In the genomic region with DNA sequence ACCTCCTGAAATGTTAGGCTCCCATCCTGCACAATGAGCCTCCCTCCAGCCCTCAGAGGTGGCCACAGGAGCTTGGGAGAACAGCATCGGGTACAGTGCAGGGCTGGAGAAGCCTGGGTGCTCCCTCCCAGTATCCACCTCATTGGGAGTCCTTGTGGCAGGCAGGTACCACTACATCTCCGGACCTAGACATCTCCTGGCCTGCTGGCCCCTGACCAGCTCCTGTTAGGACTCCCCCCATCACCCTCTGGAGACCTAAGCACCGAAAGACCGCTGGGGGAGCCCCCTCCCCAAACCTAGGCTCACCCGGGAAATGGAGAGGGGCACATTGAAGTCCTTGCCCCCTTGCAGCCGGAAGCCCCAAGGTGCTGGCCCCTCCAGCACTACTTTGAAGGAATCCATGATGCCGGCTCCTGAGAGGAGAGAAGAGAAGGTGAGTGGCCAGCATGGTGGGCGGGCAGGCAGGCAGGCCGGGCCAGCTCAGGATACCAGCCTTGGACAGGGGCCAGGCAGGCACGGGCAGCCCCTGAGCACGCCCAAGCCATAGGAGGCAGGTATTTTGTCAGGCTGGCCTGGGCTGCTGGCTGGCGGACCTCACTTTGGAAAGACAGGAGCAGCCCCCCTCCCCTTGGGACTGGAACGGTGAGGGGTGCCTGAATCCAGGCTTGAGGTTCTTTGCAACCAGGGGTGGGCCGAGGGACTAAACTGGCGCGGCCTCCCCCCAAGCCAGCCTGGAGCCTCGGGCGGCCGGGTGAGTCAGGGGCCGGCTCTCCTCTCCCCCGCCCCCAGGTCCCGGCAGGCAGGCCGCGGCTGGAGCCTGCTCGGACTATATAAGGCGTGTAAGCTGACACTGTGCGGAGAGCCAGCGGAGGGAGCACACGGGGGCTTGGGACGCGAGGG, we compare ENCODE assay signal across 8 cellular contexts. TPM values are rescaled to one million over a fixed set of nuclear protein-coding genes. Genes with fewer than 3 reads are reported as not detected.
DNase-seq lines count a peak whose midpoint lies in the region; ATAC-seq, FAIRE-seq and TF ChIP-seq lines count a peak whose summit lies in the region.

No MANE protein-coding gene starts in this region.

- H3K4me2 ChIP-seq in HepG2 (ENCODE audit: low read depth, low read length) = peak overlapping the region; percentile 99

- TF ChIP-seq POLR2A in HepG2 (IDR thresholded peaks at IDR 0.05; ENCODE audit: insufficient read depth in 1 of 2, low read depth in 2 of 2, low read length in 2 of 2) = no peak

- H3K79me2 ChIP-seq in HepG2 (ENCODE audit: insufficient read depth, low read length) = no peaks in the 10 kb centered on the region

- no peak overlapping the region for H3K4me3 ChIP-seq in CD8-positive, alpha-beta T cell (ENCODE audit: low read depth, low read length)
- H3K4me3 ChIP-seq in Panc1 (ENCODE audit: low read depth in 2 of 2, low read length in 2 of 2) (peak overlapping the region; percentile 56 to 63), HepG2 (replicated peaks in 1 of 3; ENCODE audit: insufficient read depth in 1 of 3, low read depth in 2 of 3, low read length in 3 of 3) (peak overlapping the region; percentile 64 to 85 (median 65)), thymus (ENCODE audit: low read length) (peak overlapping the region; percentile 55)

- no peak for TF ChIP-seq EP300 in HepG2 (IDR thresholded peaks at IDR 0.05; ENCODE audit: low read depth in 2 of 2, low read length in 2 of 2)
- no peak for TF ChIP-seq EP300 in HepG2 (CRISPR knock-in tag; IDR thresholded peaks at IDR 0.05; ENCODE audit: borderline replicate concordance)

- POLR2A ChIA-PET in CD8-positive, alpha-beta T cell (lab: Charles Lee) = interaction anchor here (1.6 to 2.2 kb wide), 3 partner anchors 24 to 51 kb away, joined by 3 to 13 read pairs (median 12); no protein-coding TSS in a partner anchor
- POLR2A ChIA-PET in Panc1 (lab: Charles Lee) (no interaction called here), HepG2 (lab: Yijun Ruan, JAX) (interaction anchor here (1.0 to 3.6 kb wide), 12 partner anchors 13 to 409 kb away, joined by 3 to 42 read pairs (median 6); a partner anchor contains a TSS)

- H3K27me3 Mint-ChIP-seq in CD8-positive, alpha-beta T cell (ENCODE audit: low read depth) = no peaks in the 10 kb centered on the region

- no peak overlapping the region for H3K27ac ChIP-seq in CD8-positive, alpha-beta T cell (ENCODE audit: low read depth, low read length)
- peak overlapping the region; percentile 70 for H3K27ac ChIP-seq in Panc1 (ENCODE audit: low read length)
- H3K27ac ChIP-seq in cingulate gyrus (ENCODE audit: low read depth, low read length) = peak overlapping the region; percentile 54
- peak overlapping the region; percentile 60 for H3K27ac ChIP-seq in HepG2 (ENCODE audit: extremely low read length, insufficient read depth, low read length)
- no peak overlapping the region for H3K27ac ChIP-seq in thymus (ENCODE audit: low read depth)

- in situ Hi-C loops in Panc1 (cut with HindIII; ENCODE audit: low pct_unique_long_range_greater_than_20kb, low sequenced_read_pairs) (no loop called here), HepG2 (cut with HindIII; ENCODE audit: extremely low pct_ligation_motif_present, low pct_unique_long_range_greater_than_20kb) (no loop called here)

- 9% methylated on average over 12 of the region's 31 CpGs for WGBS in HepG2 (ENCODE audit: low lambda C conversion rate)
- 51% methylated on average over 31 of the region's 31 CpGs for WGBS in thymus

- peak; percentile 56 for FAIRE-seq in HepG2 (lab: Jason Lieb, UNC)

- peaks cover 30% of the 10 kb centered on the region for H3K4me1 Mint-ChIP-seq in CD8-positive, alpha-beta T cell (ENCODE audit: low read depth)

- no peak for DNase-seq in CD8-positive, alpha-beta T cell
- DNase-seq in HCEC 1CT (peak; percentile 96), Panc1 (ENCODE audit: low read depth, low spot score) (no peak), HepG2 (ENCODE audit: low spot score) (peak; percentile 85)

- peak overlapping the region; percentile 83 for H3K9ac ChIP-seq in HepG2 (ENCODE audit: insufficient read depth, low read depth, low read length)

- no peaks in the 10 kb centered on the region for H3K36me3 ChIP-seq in CD8-positive, alpha-beta T cell (ENCODE audit: insufficient read depth, low read length)
- H3K36me3 ChIP-seq in Panc1 (ENCODE audit: control insufficient read depth, insufficient read depth, low read length) (no peaks in the 10 kb centered on the region; the same call in 1 of the 2 replicates), HepG2 (replicated peaks in 1 of 2; ENCODE audit: control insufficient read depth in 1 of 2, insufficient read depth in 2 of 2, low read length in 2 of 2) (no peaks in the 10 kb centered on the region; a peak in 1 of 5 replicates), thymus (ENCODE audit: control insufficient read depth, insufficient read depth) (no peaks in the 10 kb centered on the region)

- 0 out of 2 replicates have a peak, but pooled peaks have one; percentile 6 for TF ChIP-seq RAD21 in HepG2 (CRISPR knock-in tag; IDR thresholded peaks at IDR 0.05)

- H3K27ac Mint-ChIP-seq in CD8-positive, alpha-beta T cell = no peak overlapping the region

- no peak overlapping the region for H2AFZ ChIP-seq in HepG2 (ENCODE audit: low read length)

- CTCF ChIA-PET in CD8-positive, alpha-beta T cell (lab: Charles Lee) = interaction anchor here (1.8 to 10.9 kb wide), 4 partner anchors 18 to 106 kb away, joined by 6 to 121 read pairs (median 18); a partner anchor contains a TSS
- CTCF ChIA-PET in Panc1 (lab: Charles Lee) (interaction anchor here (0.7 to 1.6 kb wide), 2 partner anchors 11 to 114 kb away, joined by 3 read pairs; no protein-coding TSS in a partner anchor), HepG2 (lab: Yijun Ruan, JAX; ENCODE audit: low intra/inter-chr PET ratio, low total read pairs) (no interaction called here)

- peaks cover 15% of the 10 kb centered on the region; the same call in 1 of the 2 replicates for H4K20me1 ChIP-seq in HepG2 (ENCODE audit: insufficient read depth, low read length)

- intact Hi-C loops in CD8-positive, alpha-beta T cell (cut with DNase I, micrococcal nuclease) = loop anchor here (1.0 to 2.0 kb wide), 9 partner anchors 20 to 184 kb away; a partner anchor contains a TSS
- intact Hi-C loops in Panc1 (cut with micrococcal nuclease; ENCODE audit: unreplicated experiment) (loop anchor here (5.0 kb wide), 1 partner anchor 104 kb away; no protein-coding TSS in a partner anchor), HepG2 (cut with micrococcal nuclease; ENCODE audit: unreplicated experiment) (loop anchor here (2.0 to 5.0 kb wide), 2 partner anchors 40 to 184 kb away; a partner anchor contains a TSS)

- peaks cover 6% of the 10 kb centered on the region for H3K36me3 Mint-ChIP-seq in CD8-positive, alpha-beta T cell

- ATAC-seq in CD8-positive, alpha-beta T cell = no peak
- ATAC-seq in Panc1 (peak; percentile 52), HepG2 (peak; percentile 79), HG02885 (IDR thresholded peaks at IDR 0.05; ENCODE audit: poor library complexity, unreplicated experiment) (no peak), GM18909 (IDR thresholded peaks at IDR 0.05; ENCODE audit: poor library complexity, unreplicated experiment) (no peak)

- H3K4me1 ChIP-seq in CD8-positive, alpha-beta T cell (ENCODE audit: insufficient read depth, low read length) = peaks cover 27% of the 10 kb centered on the region
- H3K4me1 ChIP-seq in Panc1 (ENCODE audit: control insufficient read depth, insufficient read depth, low read length) (peaks cover 30% of the 10 kb centered on the region), HepG2 (ENCODE audit: insufficient read depth, low read length) (peaks cover 46% of the 10 kb centered on the region), thymus (ENCODE audit: control insufficient read depth, insufficient read depth, low read length) (no peaks in the 10 kb centered on the region)

- no peak for TF ChIP-seq CTCF in CD8-positive, alpha-beta T cell (IDR thresholded peaks at IDR 0.05)
- TF ChIP-seq CTCF in Panc1 (IDR thresholded peaks at IDR 0.05) (peak; percentile 64), HepG2 (CRISPR knock-in tag; IDR thresholded peaks at IDR 0.05) (peak; percentile 16; the same call in 1 of the 2 replicates)

- H3K9me3 ChIP-seq in CD8-positive, alpha-beta T cell (ENCODE audit: low read length) = no peaks in the 10 kb centered on the region
- H3K9me3 ChIP-seq in Panc1 (ENCODE audit: control insufficient read depth, insufficient read depth, low read depth, low read length) = no peaks in the 10 kb centered on the region
- no peaks in the 10 kb centered on the region for H3K9me3 ChIP-seq in HepG2 (ENCODE audit: low read length)
- no peaks in the 10 kb centered on the region for H3K9me3 ChIP-seq in thymus (ENCODE audit: control insufficient read depth)

- BruUV-seq in Panc1 (replicated peaks; lab: Mats Ljungman, UMichigan) = no TSS peak
- BruUV-seq in HepG2 (replicated peaks; lab: Mats Ljungman, UMichigan) = no TSS peak

- peak overlapping the region; percentile 47 for H3K4me3 Mint-ChIP-seq in CD8-positive, alpha-beta T cell

- H3K9me3 Mint-ChIP-seq in CD8-positive, alpha-beta T cell = no peaks in the 10 kb centered on the region

- H3K27me3 ChIP-seq in CD8-positive, alpha-beta T cell (ENCODE audit: insufficient read depth, low read length) = no peaks in the 10 kb centered on the region
- H3K27me3 ChIP-seq in Panc1 (ENCODE audit: control insufficient read depth, insufficient read depth, low read length) (no peaks in the 10 kb centered on the region), HepG2 (ENCODE audit: control insufficient read depth in 1 of 2, insufficient read depth in 2 of 2, low read length in 2 of 2) (peaks cover 0 to 23% of the 10 kb centered on the region in 2 experiments; a peak in 3 of 5 replicates), thymus (ENCODE audit: control insufficient read depth, insufficient read depth) (peaks cover 12% of the 10 kb centered on the region)

RNA-seq across cellular contexts. Expression of a gene that starts 1.0 kb away (rescaled TPM):
- total RNA-seq in CD8-positive, alpha-beta T cell = 1 to 10 TPM; 6.6 to 7.1 TPM
- total RNA-seq in Panc1 (2021; ENCODE audit: unreplicated experiment) (62.9 TPM), HepG2 (2016; rRNA removed; fragmentation: Illumina TruSeq; extraction: Trizol) (17.7 and 21.1 TPM in 2 replicates)
- polyA plus RNA-seq in Panc1 (2012; ENCODE audit: insufficient read length) = 56.8 TPM
- 6.1 and 8.5 TPM in 2 replicates for total RNA-seq in HepG2 (2016; cell fraction: cytosol; rRNA removed; fragmentation: Illumina TruSeq; extraction: Trizol; ENCODE audit: low read depth)
- 14.8 and 20.5 TPM in 2 replicates for total RNA-seq in HepG2 (2016; cell fraction: insoluble cytoplasmic fraction; rRNA removed; fragmentation: Illumina TruSeq; extraction: Trizol)
- 10.1 and 15.4 TPM in 2 replicates for total RNA-seq in HepG2 (2016; cell fraction: membrane; rRNA removed; fragmentation: Illumina TruSeq; extraction: Trizol)
- total RNA-seq in HepG2 (2016; cell fraction: nucleus; rRNA removed; fragmentation: Illumina TruSeq; extraction: Trizol) = 15.8 and 17.5 TPM in 2 replicates
- polyA plus RNA-seq in HepG2 (2011; rRNA removed) (31.3 and 38.4 TPM in 2 replicates), thymus (61.9 TPM)
- 16.0 and 26.2 TPM in 2 replicates for polyA plus RNA-seq in HepG2 (2011; cell fraction: cytosol; rRNA removed)
- 208 and 260 TPM in 2 replicates for polyA plus RNA-seq in HepG2 (2011; cell fraction: nucleus; rRNA removed)
- 13.5 and 20.9 TPM in 2 replicates for polyA plus RNA-seq in HepG2 (2012)
- 9.0 and 11.5 TPM in 2 replicates for polyA plus RNA-seq in HepG2 (2016; cell fraction: cytosol; fragmentation: Illumina TruSeq; extraction: Trizol; ENCODE audit: low read depth)
- 21.0 and 30.6 TPM in 2 replicates for polyA plus RNA-seq in HepG2 (2016; cell fraction: insoluble cytoplasmic fraction; fragmentation: Illumina TruSeq; extraction: Trizol; ENCODE audit: low read depth)
- 14.1 and 15.2 TPM in 2 replicates for polyA plus RNA-seq in HepG2 (2016; cell fraction: membrane; fragmentation: Illumina TruSeq; extraction: Trizol; ENCODE audit: low read depth)
- polyA plus RNA-seq in HepG2 (2016; cell fraction: nucleus; fragmentation: Illumina TruSeq; extraction: Trizol; ENCODE audit: insufficient read depth, low read depth) = 62.3 and 63.3 TPM in 2 replicates
- polyA minus RNA-seq in HepG2 (2011; rRNA and poly(A)+ RNA removed; ENCODE audit: low replicate concordance) = 26.3 and 38.9 TPM in 2 replicates
- 12.7 and 14.1 TPM in 2 replicates for polyA minus RNA-seq in HepG2 (2011; cell fraction: cytosol; rRNA and poly(A)+ RNA removed)
- 49.5 and 52.4 TPM in 2 replicates for polyA minus RNA-seq in HepG2 (2011; cell fraction: nucleus; rRNA and poly(A)+ RNA removed)

RNA-seq across cellular contexts. Expression of a gene that starts 13.3 kb away (rescaled TPM):
- 1 to 10 TPM; 1.1 to 1.2 TPM for total RNA-seq in CD8-positive, alpha-beta T cell
- total RNA-seq in Panc1 (2021; ENCODE audit: unreplicated experiment) = 12.4 TPM
- polyA plus RNA-seq in Panc1 (2012; ENCODE audit: insufficient read length) = 11.9 TPM
- total RNA-seq in HepG2 (2016; rRNA removed; fragmentation: Illumina TruSeq; extraction: Trizol) = 0.48 and 1.4 TPM in 2 replicates
- 0.44 and 0.51 TPM in 2 replicates for total RNA-seq in HepG2 (2016; cell fraction: cytosol; rRNA removed; fragmentation: Illumina TruSeq; extraction: Trizol; ENCODE audit: low read depth)
- total RNA-seq in HepG2 (2016; cell fraction: insoluble cytoplasmic fraction; rRNA removed; fragmentation: Illumina TruSeq; extraction: Trizol) = 0.40 and 1.6 TPM in 2 replicates
- 0.43 and 0.52 TPM in 2 replicates for total RNA-seq in HepG2 (2016; cell fraction: membrane; rRNA removed; fragmentation: Illumina TruSeq; extraction: Trizol)
- total RNA-seq in HepG2 (2016; cell fraction: nucleus; rRNA removed; fragmentation: Illumina TruSeq; extraction: Trizol) = 3.1 and 3.4 TPM in 2 replicates
- 1.5 and 1.7 TPM in 2 replicates for polyA plus RNA-seq in HepG2 (2011; rRNA removed)
- 0.45 and 0.52 TPM in 2 replicates for polyA plus RNA-seq in HepG2 (2011; cell fraction: cytosol; rRNA removed)
- polyA plus RNA-seq in HepG2 (2011; cell fraction: nucleus; rRNA removed) = 11.5 and 16.7 TPM in 2 replicates
- polyA plus RNA-seq in HepG2 (2012) = 0.60 and 1.5 TPM in 2 replicates
- polyA plus RNA-seq in HepG2 (2016; cell fraction: cytosol; fragmentation: Illumina TruSeq; extraction: Trizol; ENCODE audit: low read depth) = 0.17 and 0.23 TPM in 2 replicates
- 0.77 and 0.99 TPM in 2 replicates for polyA plus RNA-seq in HepG2 (2016; cell fraction: insoluble cytoplasmic fraction; fragmentation: Illumina TruSeq; extraction: Trizol; ENCODE audit: low read depth)
- 0.26 and 0.50 TPM in 2 replicates for polyA plus RNA-seq in HepG2 (2016; cell fraction: membrane; fragmentation: Illumina TruSeq; extraction: Trizol; ENCODE audit: low read depth)
- 7.2 and 8.3 TPM in 2 replicates for polyA plus RNA-seq in HepG2 (2016; cell fraction: nucleus; fragmentation: Illumina TruSeq; extraction: Trizol; ENCODE audit: insufficient read depth, low read depth)
- polyA minus RNA-seq in HepG2 (2011; rRNA and poly(A)+ RNA removed; ENCODE audit: low replicate concordance) = 3.4 and 4.3 TPM in 2 replicates
- not detected in 2 replicates for polyA minus RNA-seq in HepG2 (2011; cell fraction: cytosol; rRNA and poly(A)+ RNA removed)
- polyA minus RNA-seq in HepG2 (2011; cell fraction: nucleus; rRNA and poly(A)+ RNA removed) = 4.4 and 4.8 TPM in 2 replicates
- 13.4 TPM for polyA plus RNA-seq in thymus

RNA-seq across cellular contexts. Expression of a gene that starts 20.4 kb away (rescaled TPM):
- 10 to 100 TPM; 66.8 to 71.0 TPM for total RNA-seq in CD8-positive, alpha-beta T cell
- total RNA-seq in Panc1 (2021; ENCODE audit: unreplicated experiment) (111 TPM), HepG2 (2016; rRNA removed; fragmentation: Illumina TruSeq; extraction: Trizol) (62.8 and 83.0 TPM in 2 replicates)
- polyA plus RNA-seq in Panc1 (2012; ENCODE audit: insufficient read length) = 259 TPM
- 9.4 and 10.4 TPM in 2 replicates for total RNA-seq in HepG2 (2016; cell fraction: cytosol; rRNA removed; fragmentation: Illumina TruSeq; extraction: Trizol; ENCODE audit: low read depth)
- total RNA-seq in HepG2 (2016; cell fraction: insoluble cytoplasmic fraction; rRNA removed; fragmentation: Illumina TruSeq; extraction: Trizol) = 68.8 and 106 TPM in 2 replicates
- total RNA-seq in HepG2 (2016; cell fraction: membrane; rRNA removed; fragmentation: Illumina TruSeq; extraction: Trizol) = 20.1 and 24.5 TPM in 2 replicates
- 56.7 and 63.3 TPM in 2 replicates for total RNA-seq in HepG2 (2016; cell fraction: nucleus; rRNA removed; fragmentation: Illumina TruSeq; extraction: Trizol)
- polyA plus RNA-seq in HepG2 (2011; rRNA removed) (99.5 and 105 TPM in 2 replicates), thymus (71.3 TPM)
- 84.0 and 131 TPM in 2 replicates for polyA plus RNA-seq in HepG2 (2011; cell fraction: cytosol; rRNA removed)
- polyA plus RNA-seq in HepG2 (2011; cell fraction: nucleus; rRNA removed) = 340 and 476 TPM in 2 replicates
- polyA plus RNA-seq in HepG2 (2012) = 39.9 and 70.4 TPM in 2 replicates
- polyA plus RNA-seq in HepG2 (2016; cell fraction: cytosol; fragmentation: Illumina TruSeq; extraction: Trizol; ENCODE audit: low read depth) = 12.3 and 13.1 TPM in 2 replicates
- polyA plus RNA-seq in HepG2 (2016; cell fraction: insoluble cytoplasmic fraction; fragmentation: Illumina TruSeq; extraction: Trizol; ENCODE audit: low read depth) = 84.7 and 86.0 TPM in 2 replicates
- 20.4 and 21.8 TPM in 2 replicates for polyA plus RNA-seq in HepG2 (2016; cell fraction: membrane; fragmentation: Illumina TruSeq; extraction: Trizol; ENCODE audit: low read depth)
- 142 and 157 TPM in 2 replicates for polyA plus RNA-seq in HepG2 (2016; cell fraction: nucleus; fragmentation: Illumina TruSeq; extraction: Trizol; ENCODE audit: insufficient read depth, low read depth)
- 101 and 102 TPM in 2 replicates for polyA minus RNA-seq in HepG2 (2011; rRNA and poly(A)+ RNA removed; ENCODE audit: low replicate concordance)
- polyA minus RNA-seq in HepG2 (2011; cell fraction: cytosol; rRNA and poly(A)+ RNA removed) = 45.9 and 55.5 TPM in 2 replicates
- 103 and 117 TPM in 2 replicates for polyA minus RNA-seq in HepG2 (2011; cell fraction: nucleus; rRNA and poly(A)+ RNA removed)

RNA-seq across cellular contexts. Expression of a gene that starts 22.9 kb away (rescaled TPM):
- total RNA-seq in CD8-positive, alpha-beta T cell = 10 to 100 TPM; 16.2 to 19.9 TPM
- total RNA-seq in Panc1 (2021; ENCODE audit: unreplicated experiment) = 195 TPM
- 379 TPM for polyA plus RNA-seq in Panc1 (2012; ENCODE audit: insufficient read length)
- 15.7 and 37.3 TPM in 2 replicates for total RNA-seq in HepG2 (2016; rRNA removed; fragmentation: Illumina TruSeq; extraction: Trizol)
- 6.9 and 9.3 TPM in 2 replicates for total RNA-seq in HepG2 (2016; cell fraction: cytosol; rRNA removed; fragmentation: Illumina TruSeq; extraction: Trizol; ENCODE audit: low read depth)
- total RNA-seq in HepG2 (2016; cell fraction: insoluble cytoplasmic fraction; rRNA removed; fragmentation: Illumina TruSeq; extraction: Trizol) = 12.8 and 37.5 TPM in 2 replicates
- 12.9 and 15.2 TPM in 2 replicates for total RNA-seq in HepG2 (2016; cell fraction: membrane; rRNA removed; fragmentation: Illumina TruSeq; extraction: Trizol)
- total RNA-seq in HepG2 (2016; cell fraction: nucleus; rRNA removed; fragmentation: Illumina TruSeq; extraction: Trizol) = 33.8 and 39.3 TPM in 2 replicates
- 27.0 and 30.9 TPM in 2 replicates for polyA plus RNA-seq in HepG2 (2011; rRNA removed)
- 14.1 and 18.1 TPM in 2 replicates for polyA plus RNA-seq in HepG2 (2011; cell fraction: cytosol; rRNA removed)
- polyA plus RNA-seq in HepG2 (2011; cell fraction: nucleus; rRNA removed) = 167 and 276 TPM in 2 replicates
- 16.5 and 21.1 TPM in 2 replicates for polyA plus RNA-seq in HepG2 (2012)
- 7.2 and 8.7 TPM in 2 replicates for polyA plus RNA-seq in HepG2 (2016; cell fraction: cytosol; fragmentation: Illumina TruSeq; extraction: Trizol; ENCODE audit: low read depth)
- 16.0 and 21.2 TPM in 2 replicates for polyA plus RNA-seq in HepG2 (2016; cell fraction: insoluble cytoplasmic fraction; fragmentation: Illumina TruSeq; extraction: Trizol; ENCODE audit: low read depth)
- polyA plus RNA-seq in HepG2 (2016; cell fraction: membrane; fragmentation: Illumina TruSeq; extraction: Trizol; ENCODE audit: low read depth) = 11.4 and 15.4 TPM in 2 replicates
- polyA plus RNA-seq in HepG2 (2016; cell fraction: nucleus; fragmentation: Illumina TruSeq; extraction: Trizol; ENCODE audit: insufficient read depth, low read depth) = 72.9 and 77.5 TPM in 2 replicates
- 30.4 and 47.5 TPM in 2 replicates for polyA minus RNA-seq in HepG2 (2011; rRNA and poly(A)+ RNA removed; ENCODE audit: low replicate concordance)
- polyA minus RNA-seq in HepG2 (2011; cell fraction: cytosol; rRNA and poly(A)+ RNA removed) = 13.2 and 16.4 TPM in 2 replicates
- polyA minus RNA-seq in HepG2 (2011; cell fraction: nucleus; rRNA and poly(A)+ RNA removed) = 42.1 and 43.0 TPM in 2 replicates
- 34.3 TPM for polyA plus RNA-seq in thymus

RNA-seq across cellular contexts. Expression of a gene that starts 49.7 kb away (rescaled TPM):
- total RNA-seq in CD8-positive, alpha-beta T cell = 10 to 100 TPM; 21.0 TPM
- total RNA-seq in Panc1 (2021; ENCODE audit: unreplicated experiment) (39.2 TPM), HepG2 (2016; rRNA removed; fragmentation: Illumina TruSeq; extraction: Trizol) (3.9 and 5.0 TPM in 2 replicates)
- polyA plus RNA-seq in Panc1 (2012; ENCODE audit: insufficient read length) = 61.1 TPM
- 16.0 and 17.8 TPM in 2 replicates for total RNA-seq in HepG2 (2016; cell fraction: cytosol; rRNA removed; fragmentation: Illumina TruSeq; extraction: Trizol; ENCODE audit: low read depth)
- 3.2 and 5.8 TPM in 2 replicates for total RNA-seq in HepG2 (2016; cell fraction: insoluble cytoplasmic fraction; rRNA removed; fragmentation: Illumina TruSeq; extraction: Trizol)
- total RNA-seq in HepG2 (2016; cell fraction: membrane; rRNA removed; fragmentation: Illumina TruSeq; extraction: Trizol) = 13.3 and 19.1 TPM in 2 replicates
- 2.0 and 2.5 TPM in 2 replicates for total RNA-seq in HepG2 (2016; cell fraction: nucleus; rRNA removed; fragmentation: Illumina TruSeq; extraction: Trizol)
- polyA plus RNA-seq in HepG2 (2011; rRNA removed) (4.8 and 6.7 TPM in 2 replicates), thymus (1.6 TPM)
- polyA plus RNA-seq in HepG2 (2011; cell fraction: cytosol; rRNA removed) = 6.4 and 16.7 TPM in 2 replicates
- 14.7 and 21.3 TPM in 2 replicates for polyA plus RNA-seq in HepG2 (2011; cell fraction: nucleus; rRNA removed)
- 1.5 and 3.1 TPM in 2 replicates for polyA plus RNA-seq in HepG2 (2012)
- polyA plus RNA-seq in HepG2 (2016; cell fraction: cytosol; fragmentation: Illumina TruSeq; extraction: Trizol; ENCODE audit: low read depth) = 20.2 and 21.6 TPM in 2 replicates
- polyA plus RNA-seq in HepG2 (2016; cell fraction: insoluble cytoplasmic fraction; fragmentation: Illumina TruSeq; extraction: Trizol; ENCODE audit: low read depth) = 4.9 and 5.8 TPM in 2 replicates
- 16.9 and 17.7 TPM in 2 replicates for polyA plus RNA-seq in HepG2 (2016; cell fraction: membrane; fragmentation: Illumina TruSeq; extraction: Trizol; ENCODE audit: low read depth)
- polyA plus RNA-seq in HepG2 (2016; cell fraction: nucleus; fragmentation: Illumina TruSeq; extraction: Trizol; ENCODE audit: insufficient read depth, low read depth) = 5.8 and 6.9 TPM in 2 replicates
- polyA minus RNA-seq in HepG2 (2011; rRNA and poly(A)+ RNA removed; ENCODE audit: low replicate concordance) = 0.94 and 6.4 TPM in 2 replicates
- 3.2 and 5.0 TPM in 2 replicates for polyA minus RNA-seq in HepG2 (2011; cell fraction: cytosol; rRNA and poly(A)+ RNA removed)
- polyA minus RNA-seq in HepG2 (2011; cell fraction: nucleus; rRNA and poly(A)+ RNA removed) = 1.1 and 1.4 TPM in 2 replicates

Comparison
In these comparisons a context has a peak if more than half of its experiments do, and no peak if none do; other contexts are left out.
1. ATAC-seq: peak in Panc1 (single experiment) and HepG2 (single experiment); none in CD8-positive, alpha-beta T cell (single experiment), HG02885 (single experiment) and GM18909 (single experiment).
2. DNase-seq: peak in HCEC 1CT (single experiment) and HepG2 (single experiment); none in CD8-positive, alpha-beta T cell (0 of 7) and Panc1 (single experiment).
3. H3K27ac ChIP-seq: peak in Panc1 (single experiment), cingulate gyrus (single experiment) and HepG2 (single experiment); none in CD8-positive, alpha-beta T cell (single experiment) and thymus (single experiment).